In the genomic region with DNA sequence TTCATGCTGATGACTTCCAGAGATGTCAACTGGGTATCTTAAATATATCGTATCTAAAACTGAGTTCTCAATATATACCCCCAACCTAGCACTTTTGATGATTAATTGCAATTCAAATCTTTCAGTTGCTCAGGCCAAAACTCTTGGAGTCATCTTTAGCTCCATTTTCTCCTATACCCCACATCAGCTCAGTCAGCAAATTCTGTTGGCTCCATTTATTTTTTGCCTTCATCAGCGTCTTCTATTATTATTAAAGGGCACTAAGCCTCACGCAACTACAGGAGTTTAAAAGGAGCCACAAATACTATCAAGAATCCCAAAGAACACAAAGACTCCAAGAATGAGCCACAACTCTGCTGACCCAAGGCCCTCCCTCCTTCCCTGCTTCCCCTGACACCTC, we compare ENCODE assay signal across 3 cellular contexts.
TF ChIP-seq lines count a peak whose summit lies in the region.

No MANE protein-coding gene starts in this region.

TF ChIP-seq in A549, 52 proteins besides CTCF, POLR2A, EP300 and RAD21:
- TF ChIP-seq MAFK (IDR thresholded peaks at IDR 0.05; ENCODE audit: partially characterized antibody) (peak; percentile 46), SREBF2 (IDR thresholded peaks at IDR 0.05) (no peak)

TF ChIP-seq in IMR-90, 13 proteins besides CTCF, POLR2A, EP300 and RAD21:
- TF ChIP-seq FOS (IDR thresholded peaks at IDR 0.05; ENCODE audit: low read depth, low read length) (no peak), MAFK (IDR thresholded peaks at IDR 0.05; ENCODE audit: low read depth, low read length) (peak; percentile 44)
TF ChIP-seq in IMR-90: peak in this region for 1.

TF ChIP-seq in HepG2, 621 proteins besides CTCF, POLR2A, EP300 and RAD21:
- TF ChIP-seq MAFK (conservative IDR thresholded peaks at IDR 0.05 in 1 of 2, IDR thresholded peaks at IDR 0.05 in 1 of 2; ENCODE audit: low read length in 2 of 2) (peak; percentile 53 to 78; a peak in 3 of 4 replicates), JUND (CRISPR knock-in tag; IDR thresholded peaks at IDR 0.05) (no peak), TSC22D2 (CRISPR knock-in tag; IDR thresholded peaks at IDR 0.05; ENCODE audit: borderline replicate concordance) (no peak), HDAC1 (CRISPR knock-in tag; IDR thresholded peaks at IDR 0.05) (no peak), ZFY (CRISPR knock-in tag; IDR thresholded peaks at IDR 0.05) (no peak), MAFF (IDR thresholded peaks at IDR 0.05; ENCODE audit: low read depth, low read length) (peak; percentile 70)
- TF ChIP-seq, protein P1, sequence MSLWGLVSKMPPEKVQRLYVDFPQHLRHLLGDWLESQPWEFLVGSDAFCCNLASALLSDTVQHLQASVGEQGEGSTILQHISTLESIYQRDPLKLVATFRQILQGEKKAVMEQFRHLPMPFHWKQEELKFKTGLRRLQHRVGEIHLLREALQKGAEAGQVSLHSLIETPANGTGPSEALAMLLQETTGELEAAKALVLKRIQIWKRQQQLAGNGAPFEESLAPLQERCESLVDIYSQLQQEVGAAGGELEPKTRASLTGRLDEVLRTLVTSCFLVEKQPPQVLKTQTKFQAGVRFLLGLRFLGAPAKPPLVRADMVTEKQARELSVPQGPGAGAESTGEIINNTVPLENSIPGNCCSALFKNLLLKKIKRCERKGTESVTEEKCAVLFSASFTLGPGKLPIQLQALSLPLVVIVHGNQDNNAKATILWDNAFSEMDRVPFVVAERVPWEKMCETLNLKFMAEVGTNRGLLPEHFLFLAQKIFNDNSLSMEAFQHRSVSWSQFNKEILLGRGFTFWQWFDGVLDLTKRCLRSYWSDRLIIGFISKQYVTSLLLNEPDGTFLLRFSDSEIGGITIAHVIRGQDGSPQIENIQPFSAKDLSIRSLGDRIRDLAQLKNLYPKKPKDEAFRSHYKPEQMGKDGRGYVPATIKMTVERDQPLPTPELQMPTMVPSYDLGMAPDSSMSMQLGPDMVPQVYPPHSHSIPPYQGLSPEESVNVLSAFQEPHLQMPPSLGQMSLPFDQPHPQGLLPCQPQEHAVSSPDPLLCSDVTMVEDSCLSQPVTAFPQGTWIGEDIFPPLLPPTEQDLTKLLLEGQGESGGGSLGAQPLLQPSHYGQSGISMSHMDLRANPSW (CRISPR knock-in tag; IDR thresholded peaks at IDR 0.05; ENCODE audit: borderline replicate concordance) = no peak
- TF ChIP-seq, protein P2, sequence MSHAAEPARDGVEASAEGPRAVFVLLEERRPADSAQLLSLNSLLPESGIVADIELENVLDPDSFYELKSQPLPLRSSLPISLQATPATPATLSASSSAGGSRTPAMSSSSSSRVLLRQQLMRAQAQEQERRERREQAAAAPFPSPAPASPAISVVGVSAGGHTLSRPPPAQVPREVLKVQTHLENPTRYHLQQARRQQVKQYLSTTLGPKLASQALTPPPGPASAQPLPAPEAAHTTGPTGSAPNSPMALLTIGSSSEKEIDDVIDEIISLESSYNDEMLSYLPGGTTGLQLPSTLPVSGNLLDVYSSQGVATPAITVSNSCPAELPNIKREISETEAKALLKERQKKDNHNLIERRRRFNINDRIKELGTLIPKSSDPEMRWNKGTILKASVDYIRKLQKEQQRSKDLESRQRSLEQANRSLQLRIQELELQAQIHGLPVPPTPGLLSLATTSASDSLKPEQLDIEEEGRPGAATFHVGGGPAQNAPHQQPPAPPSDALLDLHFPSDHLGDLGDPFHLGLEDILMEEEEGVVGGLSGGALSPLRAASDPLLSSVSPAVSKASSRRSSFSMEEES (CRISPR knock-in tag; IDR thresholded peaks at IDR 0.05) = no peak
